In the genomic region with DNA sequence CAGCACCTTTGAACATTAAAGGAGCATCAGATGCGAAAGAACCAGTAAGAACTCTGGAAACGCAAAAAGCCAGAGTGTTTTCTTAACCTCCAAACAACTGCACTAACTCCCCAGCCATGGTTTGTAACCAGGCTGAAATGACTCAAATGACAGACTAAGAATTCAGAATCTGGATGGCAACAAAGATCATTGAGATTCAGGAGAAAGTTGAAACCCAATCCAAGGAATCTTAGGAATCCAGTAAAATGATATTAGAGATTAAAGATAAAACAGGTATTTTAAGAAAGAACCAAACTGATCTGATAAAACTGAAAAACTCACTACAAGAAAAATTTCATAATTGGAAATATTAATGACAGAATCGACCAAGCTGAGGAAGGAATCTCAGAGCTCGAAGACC, we compare ENCODE assay signal across 16 cellular contexts.
A peak's percentile ranks its signal among the peaks of the same experiment; 100 is the strongest.
DNase-seq lines count a peak whose midpoint lies in the region; ATAC-seq, FAIRE-seq and TF ChIP-seq lines count a peak whose summit lies in the region.
"Had no signal": no experiment of that assay in that cellular context is flagged by ENCODE, and none has a peak within 500 bp of the region (broad histone marks: within the 10 kb centered on the region; RNA-seq: fewer than 3 reads in every experiment).

No MANE protein-coding gene starts in this region.

- no peaks in the 10 kb centered on the region for H3K9me3 ChIP-seq in A549
- no peaks in the 10 kb centered on the region for H3K9me3 ChIP-seq in SK-N-SH
- H3K9me3 ChIP-seq in right atrium auricular region = no peaks in the 10 kb centered on the region

- H3K27me3 ChIP-seq in SK-N-SH (ENCODE audit: insufficient read depth) (no peaks in the 10 kb centered on the region), right atrium auricular region (no peaks in the 10 kb centered on the region)

- no peak overlapping the region for H3K4me3 ChIP-seq in A549
- no peak overlapping the region for H3K4me3 ChIP-seq in SK-N-SH (ENCODE audit: low read depth in 2 of 2, low read length in 1 of 2)
- H3K4me3 ChIP-seq in right atrium auricular region = no peak overlapping the region

- peaks cover 6% of the 10 kb centered on the region for H3F3A ChIP-seq in SK-N-SH (replicated peaks; ENCODE audit: insufficient read depth)

- no peak overlapping the region for H3K4me2 ChIP-seq in A549
- peak overlapping the region; percentile 1; the same call in 1 of the 2 replicates for H3K4me2 ChIP-seq in SK-N-SH

- POLR2A ChIA-PET in A549 (lab: Yijun Ruan, JAX) (no interaction called here), SK-N-SH (lab: Yijun Ruan, JAX) (no interaction called here)

- WGBS in A549 (ENCODE audit: missing lambda C conversion rate) = 73% methylated on average over 4 of the region's 4 CpGs
- whole genome bisulfite sequencing in SK-N-SH (ENCODE audit: low lambda C conversion rate) = 62% methylated on average over 4 of the region's 4 CpGs

- peaks cover 12% of the 10 kb centered on the region for H3K9me3 Mint-ChIP-seq in mesothelial cell of epicardium
- H3K9me3 Mint-ChIP-seq: CD4-positive, alpha-beta T cell had no signal

- TF ChIP-seq RAD21 in A549 (conservative IDR thresholded peaks at IDR 0.05 in 1 of 2, IDR thresholded peaks at IDR 0.05 in 1 of 2) (no peak), SK-N-SH (IDR thresholded peaks at IDR 0.05; ENCODE audit: low read length) (no peak)

- peaks cover 3 to 10% of the 10 kb centered on the region in 2 experiments for H3K36me3 ChIP-seq in SK-N-SH (replicated peaks in 1 of 2; ENCODE audit: control insufficient read depth in 1 of 2, insufficient read depth in 2 of 2, low read length in 1 of 2)
- H3K36me3 ChIP-seq in right atrium auricular region = no peaks in the 10 kb centered on the region

- H2AFZ ChIP-seq in SK-N-SH (ENCODE audit: low read depth) = no peak overlapping the region

- peaks cover 6% of the 10 kb centered on the region for H3K4me1 Mint-ChIP-seq in mesothelial cell of epicardium

- H4K20me1 ChIP-seq in SK-N-SH (ENCODE audit: insufficient read depth) = no peaks in the 10 kb centered on the region

- no peak for TF ChIP-seq CTCF in A549 (IDR thresholded peaks at IDR 0.05)
- TF ChIP-seq CTCF in SK-N-SH (IDR thresholded peaks at IDR 0.05) = no peak
- TF ChIP-seq CTCF in mesothelial cell of epicardium (IDR thresholded peaks at IDR 0.05; ENCODE audit: unreplicated experiment) = no peak
- TF ChIP-seq CTCF in right atrium auricular region (IDR thresholded peaks at IDR 0.05) = no peak

- CTCF ChIA-PET in A549 (lab: Yijun Ruan, JAX) = no interaction called here
- CTCF ChIA-PET in SK-N-SH (lab: Yijun Ruan, JAX) = interaction anchor here (0.7 to 1.7 kb wide), 2 partner anchors 19 to 120 kb away, joined by 3 to 4 read pairs; no protein-coding TSS in a partner anchor

- ATAC-seq in A549 (no peak), HG02588 (IDR thresholded peaks at IDR 0.05; ENCODE audit: unreplicated experiment) (no peak), GM21528 (IDR thresholded peaks at IDR 0.05; ENCODE audit: low FRiP score, unreplicated experiment) (no peak)
- ATAC-seq: HCT116, HepG2 had no signal

- no peaks in the 10 kb centered on the region for H3K79me2 ChIP-seq in SK-N-SH (ENCODE audit: insufficient read depth)

- H3K9ac ChIP-seq in SK-N-SH = no peak overlapping the region

- H3K27ac ChIP-seq in A549 (no peak overlapping the region), SK-N-SH (ENCODE audit: low read depth in 2 of 2, low read length in 1 of 2) (peak overlapping the region in 1 of 2 experiments; percentile 3; a peak in 1 of 4 replicates), right atrium auricular region (no peak overlapping the region)

- peak overlapping the region; percentile 47 for H3K27ac Mint-ChIP-seq in mesothelial cell of epicardium
- H3K27ac Mint-ChIP-seq: CD4-positive, alpha-beta T cell had no signal

- peaks cover 30% of the 10 kb centered on the region for H3K36me3 Mint-ChIP-seq in mesothelial cell of epicardium

- H3K4me3 Mint-ChIP-seq in mesothelial cell of epicardium = no peak overlapping the region
- H3K4me3 Mint-ChIP-seq: CD4-positive, alpha-beta T cell had no signal

- H3K27me3 Mint-ChIP-seq in mesothelial cell of epicardium (ENCODE audit: low read depth) = no peaks in the 10 kb centered on the region
- H3K27me3 Mint-ChIP-seq: CD4-positive, alpha-beta T cell had no signal

- H3K4me1 ChIP-seq in A549 (no peaks in the 10 kb centered on the region), SK-N-SH (ENCODE audit: control insufficient read depth in 1 of 2, insufficient read depth in 2 of 2, low read depth in 1 of 2, low read length in 1 of 2) (no peaks in the 10 kb centered on the region; a peak in 1 of 4 replicates), right atrium auricular region (no peaks in the 10 kb centered on the region)

- peak; percentile 39 for FAIRE-seq in A549 (lab: Jason Lieb, UNC)
- FAIRE-seq: HepG2 had no signal

- H3K9me2 ChIP-seq in SK-N-SH = no peaks in the 10 kb centered on the region

- DNase-seq in A549 (ENCODE audit: low read depth in 1 of 2, low spot score in 1 of 2) (no peak), HS-27A (ENCODE audit: low read depth) (peak; percentile 14), SK-N-SH (no peak), mesothelial cell of epicardium (ENCODE audit: low spot score in 2 of 2, unreplicated experiment in 2 of 2) (no peak), right atrium auricular region (ENCODE audit: low spot score) (no peak), NK-92 (lab: John Stamatoyannopoulos, UW; ENCODE audit: unreplicated experiment) (no peak)
- DNase-seq: 8988T; ACHN; C1 segment of cervical spinal cord; CD4-positive, alpha-beta T cell; DMS79 treated with DMSO at 0.1 percent for 48 hours; GF-D8 had no signal

- TF ChIP-seq POLR2A in A549 (IDR thresholded peaks at IDR 0.05; ENCODE audit: low read length) = no peak

- no peak for TF ChIP-seq EP300 in A549 (IDR thresholded peaks at IDR 0.05)
- peak in 1 of 2 experiments; percentile 55; a peak in 1 of 4 replicates for TF ChIP-seq EP300 in SK-N-SH (IDR thresholded peaks at IDR 0.05; ENCODE audit: borderline replicate concordance in 1 of 2, low read depth in 1 of 2, low read length in 1 of 2)

TF ChIP-seq in A549, 52 proteins besides CTCF, POLR2A, EP300 and RAD21:
- no peak for TF ChIP-seq FOSL2 (IDR thresholded peaks at IDR 0.05)
- no peak for TF ChIP-seq FOSL2 (CRISPR knock-in tag; IDR thresholded peaks at IDR 0.05)
- no peak for TF ChIP-seq FOXS1 (CRISPR knock-in tag; IDR thresholded peaks at IDR 0.05)
- no peak for TF ChIP-seq HDAC2 (IDR thresholded peaks at IDR 0.05)
- TF ChIP-seq PHF8 (IDR thresholded peaks at IDR 0.05; ENCODE audit: borderline replicate concordance, low read depth) = no peak
- no peak for TF ChIP-seq ZC3H11A (IDR thresholded peaks at IDR 0.05)
- no peak for TF ChIP-seq FOSB (CRISPR knock-in tag; IDR thresholded peaks at IDR 0.05)
TF ChIP-seq in A549: peak in this region for 0.

TF ChIP-seq in SK-N-SH, 30 proteins besides CTCF, POLR2A, EP300 and RAD21 (continues in another document):
- TF ChIP-seq PBX3 (IDR thresholded peaks at IDR 0.05) (0 out of 2 replicates have a peak, but pooled peaks have one; percentile 35), FOXJ3 (CRISPR knock-in tag; IDR thresholded peaks at IDR 0.05) (no peak), GABPA (IDR thresholded peaks at IDR 0.05; ENCODE audit: low read depth) (no peak), FOSL2 (IDR thresholded peaks at IDR 0.05; ENCODE audit: borderline replicate concordance, low read depth) (no peak), IRF3 (IDR thresholded peaks at IDR 0.05; ENCODE audit: low read depth, low read length) (no peak), SMC3 (IDR thresholded peaks at IDR 0.05; ENCODE audit: low read depth, low read length) (no peak), MXI1 (IDR thresholded peaks at IDR 0.05; ENCODE audit: low read depth, low read length) (no peak), NRF1 (IDR thresholded peaks at IDR 0.05; ENCODE audit: low read depth, low read length) (no peak)
- TF ChIP-seq, protein P1, sequence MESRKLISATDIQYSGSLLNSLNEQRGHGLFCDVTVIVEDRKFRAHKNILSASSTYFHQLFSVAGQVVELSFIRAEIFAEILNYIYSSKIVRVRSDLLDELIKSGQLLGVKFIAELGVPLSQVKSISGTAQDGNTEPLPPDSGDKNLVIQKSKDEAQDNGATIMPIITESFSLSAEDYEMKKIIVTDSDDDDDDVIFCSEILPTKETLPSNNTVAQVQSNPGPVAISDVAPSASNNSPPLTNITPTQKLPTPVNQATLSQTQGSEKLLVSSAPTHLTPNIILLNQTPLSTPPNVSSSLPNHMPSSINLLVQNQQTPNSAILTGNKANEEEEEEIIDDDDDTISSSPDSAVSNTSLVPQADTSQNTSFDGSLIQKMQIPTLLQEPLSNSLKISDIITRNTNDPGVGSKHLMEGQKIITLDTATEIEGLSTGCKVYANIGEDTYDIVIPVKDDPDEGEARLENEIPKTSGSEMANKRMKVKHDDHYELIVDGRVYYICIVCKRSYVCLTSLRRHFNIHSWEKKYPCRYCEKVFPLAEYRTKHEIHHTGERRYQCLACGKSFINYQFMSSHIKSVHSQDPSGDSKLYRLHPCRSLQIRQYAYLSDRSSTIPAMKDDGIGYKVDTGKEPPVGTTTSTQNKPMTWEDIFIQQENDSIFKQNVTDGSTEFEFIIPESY (IDR thresholded peaks at IDR 0.05; ENCODE audit: borderline replicate concordance, low read depth) = no peak
- TF ChIP-seq, protein P2, sequence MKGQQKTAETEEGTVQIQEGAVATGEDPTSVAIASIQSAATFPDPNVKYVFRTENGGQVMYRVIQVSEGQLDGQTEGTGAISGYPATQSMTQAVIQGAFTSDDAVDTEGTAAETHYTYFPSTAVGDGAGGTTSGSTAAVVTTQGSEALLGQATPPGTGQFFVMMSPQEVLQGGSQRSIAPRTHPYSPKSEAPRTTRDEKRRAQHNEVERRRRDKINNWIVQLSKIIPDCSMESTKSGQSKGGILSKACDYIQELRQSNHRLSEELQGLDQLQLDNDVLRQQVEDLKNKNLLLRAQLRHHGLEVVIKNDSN (IDR thresholded peaks at IDR 0.05; ENCODE audit: borderline replicate concordance, low read depth) = no peak

Comparison
In these comparisons a context has a peak if more than half of its experiments do, and no peak if none do; other contexts are left out.
1. Of the 12 proteins assayed by ChIP-seq in both A549 and SK-N-SH: peak only in A549: none; only in SK-N-SH: PBX3; in both: none; in neither: 10; mixed calls (peak in some experiments, not most) for 1.